In the genomic region with DNA sequence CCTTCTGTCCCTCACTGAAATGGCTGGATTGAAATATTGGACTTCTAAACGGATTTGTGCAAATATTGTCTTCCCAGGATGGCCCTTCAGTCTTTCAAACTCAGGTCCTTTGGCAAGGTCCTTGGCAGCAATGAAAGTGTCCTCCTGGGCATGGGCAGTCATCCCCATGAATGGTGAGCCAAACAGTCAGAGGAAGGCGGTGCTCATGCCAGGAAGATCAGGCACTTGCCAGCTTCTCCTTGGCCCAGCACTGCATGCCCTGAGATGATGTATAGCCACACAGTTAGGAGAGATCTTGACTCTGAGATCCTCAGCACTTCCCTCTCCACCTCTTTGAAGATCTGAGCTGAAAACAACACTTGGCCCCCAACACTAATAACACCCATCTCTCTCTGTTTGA, we compare ENCODE assay signal across 18 cellular contexts.
DNase-seq lines count a peak whose midpoint lies in the region; ATAC-seq lines count a peak whose summit lies in the region.
"Had no signal": no experiment of that assay in that cellular context is flagged by ENCODE, and none has a peak within 500 bp of the region (broad histone marks: within the 10 kb centered on the region; RNA-seq: fewer than 3 reads in every experiment).

No MANE protein-coding gene starts in this region.

- peaks cover 40% of the 10 kb centered on the region for H3K4me1 ChIP-seq in SJCRH30
- H3K4me1 ChIP-seq: HAP-1 had no signal

- H3K27me3 ChIP-seq in SJCRH30 = no peaks in the 10 kb centered on the region
- H3K27me3 ChIP-seq: dorsolateral prefrontal cortex, heart left ventricle had no signal

- H3K27ac ChIP-seq in SJCRH30 = peak overlapping the region; percentile 9; the same call in 1 of the 2 replicates
- peak overlapping the region; percentile 84 for H3K27ac ChIP-seq in epithelial cell of prostate
- H3K27ac ChIP-seq: dorsolateral prefrontal cortex, heart left ventricle, skin epidermis had no signal

- ATAC-seq in GM18858 (IDR thresholded peaks at IDR 0.05; ENCODE audit: unreplicated experiment) (no peak), GM19463 (IDR thresholded peaks at IDR 0.05; ENCODE audit: unreplicated experiment) (no peak)
- ATAC-seq: naive thymus-derived CD4-positive, alpha-beta T cell; Panc1; T-helper 17 cell had no signal

- DNase-seq in NCI-H1092 treated with DMSO at 0.1 percent for 48 hours (lab: John Stamatoyannopoulos, UW) = peak; percentile 8
- DNase-seq in NCI-H1092 (lab: John Stamatoyannopoulos, UW) = no peak
- no peak for DNase-seq in SJCRH30
- DNase-seq in epithelial cell of prostate (ENCODE audit: low read depth, low spot score) = no peak
- no peak for DNase-seq in occipital lobe (lab: John Stamatoyannopoulos, UW)
- no peak for DNase-seq in activated CD8-positive, alpha-beta memory T cell treated with anti-CD3 and anti-CD28 coated beads, Interleukin-2, amount 50 U/mL, for 48 hours
- DNase-seq: CD8-positive, alpha-beta memory T cell; mesendoderm; naive thymus-derived CD4-positive, alpha-beta T cell; NCI-H1930; T-helper 17 cell had no signal

- no peaks in the 10 kb centered on the region for H3K9me3 ChIP-seq in SJCRH30 (replicated peaks)
- H3K9me3 ChIP-seq: HAP-1, heart left ventricle had no signal

- H3K36me3 ChIP-seq in SJCRH30 = no peaks in the 10 kb centered on the region
- H3K36me3 ChIP-seq: HAP-1, heart left ventricle had no signal

- no peak overlapping the region for H3K4me3 ChIP-seq in SJCRH30
- H3K4me3 ChIP-seq: dorsolateral prefrontal cortex, HAP-1, heart left ventricle, skin epidermis had no signal
